1 cellular context compared by ENCODE assay signal in the genomic region with DNA sequence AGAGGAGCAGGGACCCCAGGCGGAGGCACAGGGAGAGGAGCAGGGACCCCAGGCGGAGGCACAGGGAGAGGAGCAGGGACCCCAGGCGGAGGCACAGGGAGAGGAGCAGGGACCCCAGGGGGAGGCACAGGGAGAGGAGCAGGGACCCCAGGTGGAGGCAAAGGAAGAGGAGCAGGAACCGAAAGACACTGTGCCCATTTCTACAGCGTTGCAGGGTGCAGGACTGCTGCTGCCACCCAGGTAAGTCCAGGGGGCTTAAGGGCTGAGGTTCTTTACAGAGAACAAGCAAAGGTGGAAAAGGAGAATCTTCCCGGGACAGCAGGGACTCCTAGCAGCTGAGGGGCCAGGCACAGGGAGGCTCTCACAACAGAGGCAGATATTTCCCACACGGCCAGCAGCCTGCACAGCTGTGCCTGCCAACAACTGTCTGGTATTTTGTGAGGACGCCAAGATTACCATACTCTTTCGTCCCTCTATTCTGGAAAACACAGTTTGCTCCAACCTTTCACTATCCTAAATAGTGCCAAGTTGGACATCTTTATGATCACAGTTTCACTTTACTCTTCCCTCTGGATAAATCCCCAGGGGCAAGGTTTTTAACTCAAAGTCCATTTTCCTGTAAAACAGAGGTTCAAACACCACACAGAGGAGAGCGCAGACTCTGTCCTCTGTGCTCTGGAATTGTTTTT.
TF ChIP-seq lines count a peak whose summit lies in the region.

No MANE protein-coding gene starts in this region.

TF ChIP-seq in IMR-90, 13 proteins besides CTCF, POLR2A, EP300 and RAD21:
- TF ChIP-seq SMC3 (IDR thresholded peaks at IDR 0.05; ENCODE audit: low read depth, low read length) (no peak), FOS (IDR thresholded peaks at IDR 0.05; ENCODE audit: low read depth, low read length) (no peak), MAFK (IDR thresholded peaks at IDR 0.05; ENCODE audit: low read depth, low read length) (no peak), CEBPB (IDR thresholded peaks at IDR 0.05; ENCODE audit: low read depth, low read length) (no peak), RFX5 (IDR thresholded peaks at IDR 0.05; ENCODE audit: low read depth, low read length) (no peak), BHLHE40 (IDR thresholded peaks at IDR 0.05; ENCODE audit: low read depth, low read length) (no peak), MAZ (IDR thresholded peaks at IDR 0.05; ENCODE audit: borderline replicate concordance, low read depth, low read length) (no peak), CHD1 (IDR thresholded peaks at IDR 0.05; ENCODE audit: low read depth, low read length) (no peak), MXI1 (IDR thresholded peaks at IDR 0.05; ENCODE audit: borderline replicate concordance, low read depth, low read length) (no peak), RCOR1 (IDR thresholded peaks at IDR 0.05; ENCODE audit: insufficient replicate concordance, low read length) (no peak)
- TF ChIP-seq, protein P1, sequence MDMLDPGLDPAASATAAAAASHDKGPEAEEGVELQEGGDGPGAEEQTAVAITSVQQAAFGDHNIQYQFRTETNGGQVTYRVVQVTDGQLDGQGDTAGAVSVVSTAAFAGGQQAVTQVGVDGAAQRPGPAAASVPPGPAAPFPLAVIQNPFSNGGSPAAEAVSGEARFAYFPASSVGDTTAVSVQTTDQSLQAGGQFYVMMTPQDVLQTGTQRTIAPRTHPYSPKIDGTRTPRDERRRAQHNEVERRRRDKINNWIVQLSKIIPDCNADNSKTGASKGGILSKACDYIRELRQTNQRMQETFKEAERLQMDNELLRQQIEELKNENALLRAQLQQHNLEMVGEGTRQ (IDR thresholded peaks at IDR 0.05; ENCODE audit: low read depth, low read length): no peak
- TF ChIP-seq, protein P2, sequence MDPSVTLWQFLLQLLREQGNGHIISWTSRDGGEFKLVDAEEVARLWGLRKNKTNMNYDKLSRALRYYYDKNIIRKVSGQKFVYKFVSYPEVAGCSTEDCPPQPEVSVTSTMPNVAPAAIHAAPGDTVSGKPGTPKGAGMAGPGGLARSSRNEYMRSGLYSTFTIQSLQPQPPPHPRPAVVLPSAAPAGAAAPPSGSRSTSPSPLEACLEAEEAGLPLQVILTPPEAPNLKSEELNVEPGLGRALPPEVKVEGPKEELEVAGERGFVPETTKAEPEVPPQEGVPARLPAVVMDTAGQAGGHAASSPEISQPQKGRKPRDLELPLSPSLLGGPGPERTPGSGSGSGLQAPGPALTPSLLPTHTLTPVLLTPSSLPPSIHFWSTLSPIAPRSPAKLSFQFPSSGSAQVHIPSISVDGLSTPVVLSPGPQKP (IDR thresholded peaks at IDR 0.05; ENCODE audit: borderline replicate concordance, low read depth, low read length): no peak
